In the genomic region with DNA sequence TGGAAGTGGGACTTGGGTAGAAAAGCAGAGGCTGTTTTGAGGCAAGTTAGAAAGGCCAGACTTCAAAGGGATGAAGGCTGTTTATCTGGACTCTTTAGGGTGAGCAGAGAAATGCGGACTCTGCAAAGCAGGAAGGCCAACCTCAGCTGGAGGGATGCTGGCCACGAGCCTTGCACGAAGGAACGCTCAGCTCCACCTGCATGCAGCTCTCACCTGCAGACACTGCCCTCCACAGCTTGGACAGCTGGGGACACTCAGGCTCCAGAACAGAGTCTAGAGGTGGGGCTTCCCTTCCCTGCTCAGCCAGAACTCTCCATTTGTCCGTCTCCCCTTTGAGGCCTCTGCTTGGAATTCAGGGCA, we compare ENCODE assay signal across 14 cellular contexts.
DNase-seq lines count a peak whose midpoint lies in the region; ATAC-seq, FAIRE-seq and TF ChIP-seq lines count a peak whose summit lies in the region.
"Had no signal": no experiment of that assay in that cellular context is flagged by ENCODE, and none has a peak within 500 bp of the region (broad histone marks: within the 10 kb centered on the region; RNA-seq: fewer than 3 reads in every experiment).

No MANE protein-coding gene starts in this region.

- H3K79me2 ChIP-seq in astrocyte (ENCODE audit: insufficient read depth, low read length): no peaks in the 10 kb centered on the region
- H3K79me2 ChIP-seq in osteoblast (ENCODE audit: insufficient read depth, low read length): no peaks in the 10 kb centered on the region

- H3K9me3 ChIP-seq in astrocyte (ENCODE audit: insufficient read depth, low read depth, low read length) (no peaks in the 10 kb centered on the region), osteoblast (ENCODE audit: low read depth, low read length) (no peaks in the 10 kb centered on the region), WERI-Rb-1 (ENCODE audit: severe bottlenecking) (no peaks in the 10 kb centered on the region)

- H3K27me3 Mint-ChIP-seq in astrocyte (ENCODE audit: low read depth, unreplicated experiment): peaks cover 8% of the 10 kb centered on the region
- H3K27me3 Mint-ChIP-seq: activated naive CD8-positive, alpha-beta T cell treated with anti-CD3 and anti-CD28 coated beads, Interleukin-2, amount 10 ng/mL, durations not matched to agents 7 days and 5 days had no signal

- H3K27ac Mint-ChIP-seq in astrocyte (ENCODE audit: unreplicated experiment): no peak overlapping the region
- H3K27ac Mint-ChIP-seq: WTC11 had no signal

- H2AFZ ChIP-seq in astrocyte (ENCODE audit: low read depth, low read length) (no peak overlapping the region), osteoblast (ENCODE audit: low read length) (peak overlapping the region; percentile 81)

- peaks cover 3% of the 10 kb centered on the region for H3K36me3 Mint-ChIP-seq in astrocyte (ENCODE audit: low read depth, unreplicated experiment)
- H3K36me3 Mint-ChIP-seq: WTC11 had no signal

- H3K36me3 ChIP-seq in astrocyte (ENCODE audit: insufficient read depth, low read length) (no peaks in the 10 kb centered on the region), osteoblast (ENCODE audit: insufficient read depth, low read length) (no peaks in the 10 kb centered on the region), WERI-Rb-1 (no peaks in the 10 kb centered on the region)

- no peaks in the 10 kb centered on the region for H3K27me3 ChIP-seq in astrocyte (ENCODE audit: insufficient read depth, low read length)
- H3K27me3 ChIP-seq in osteoblast (ENCODE audit: insufficient read depth, low read length): no peaks in the 10 kb centered on the region
- peaks cover 18% of the 10 kb centered on the region for H3K27me3 ChIP-seq in WERI-Rb-1 (ENCODE audit: insufficient read depth, low read depth, severe bottlenecking)

- no peak for FAIRE-seq in astrocyte (lab: Jason Lieb, UNC)
- FAIRE-seq: frontal cortex, GM12892 had no signal

- no peak for TF ChIP-seq CTCF in NB4 (IDR thresholded peaks at IDR 0.05; ENCODE audit: low read depth, low read length)
- TF ChIP-seq CTCF in astrocyte (IDR thresholded peaks at IDR 0.05; ENCODE audit: insufficient read depth, low read depth, low read length): no peak
- TF ChIP-seq CTCF in osteoblast (IDR thresholded peaks at IDR 0.05; ENCODE audit: extremely low read depth, low read depth, low read length): no peak
- no peak for TF ChIP-seq CTCF in WERI-Rb-1 (IDR thresholded peaks at IDR 0.05; ENCODE audit: low read depth, low read length)

- DNase-seq in NCI-H1417 (lab: John Stamatoyannopoulos, UW): peak in 2 of 3 experiments; percentile 66 to 79
- DNase-seq in NCI-H1417 treated with DMSO at 0.1 percent for 48 hours (lab: John Stamatoyannopoulos, UW): no peak
- DNase-seq in NB4 (ENCODE audit: low read depth): no peak
- no peak for DNase-seq in astrocyte (ENCODE audit: low read depth)
- no peak for DNase-seq in osteoblast (ENCODE audit: insufficient read length, low spot score, missing footprints)
- DNase-seq in WERI-Rb-1: no peak
- no peak for DNase-seq in globus pallidus (ENCODE audit: low spot score)
- DNase-seq: 8988T, DMS 273 treated with DMSO at 0.1 percent for 48 hours had no signal

- H3K4me1 Mint-ChIP-seq in astrocyte (ENCODE audit: low read depth, unreplicated experiment): peaks cover 44% of the 10 kb centered on the region

- H3K27ac ChIP-seq in astrocyte (ENCODE audit: low read depth, low read length) (peak overlapping the region; percentile 44), osteoblast (ENCODE audit: low read depth, low read length) (peak overlapping the region; percentile 62), WERI-Rb-1 (no peak overlapping the region)

- TF ChIP-seq POLR2A in NB4 (IDR thresholded peaks at IDR 0.05; ENCODE audit: extremely low read depth, insufficient read length): no peak

- H3K4me1 ChIP-seq in astrocyte (ENCODE audit: insufficient read depth, low read length): peaks cover 48% of the 10 kb centered on the region
- H3K4me1 ChIP-seq in osteoblast (ENCODE audit: insufficient read depth, low read length): peaks cover 44% of the 10 kb centered on the region

- no peak for ATAC-seq in GM19463 (IDR thresholded peaks at IDR 0.05; ENCODE audit: unreplicated experiment)
- ATAC-seq: WTC11 had no signal

- no peak overlapping the region for H3K4me3 Mint-ChIP-seq in astrocyte (ENCODE audit: unreplicated experiment)
- H3K4me3 Mint-ChIP-seq: WTC11 had no signal

- peak overlapping the region; percentile 39 for H3K4me3 ChIP-seq in NB4 (ENCODE audit: low read depth, low read length)
- no peak overlapping the region for H3K4me3 ChIP-seq in astrocyte (ENCODE audit: insufficient read depth, low read depth, low read length)
- H3K4me3 ChIP-seq in osteoblast (ENCODE audit: insufficient read depth, low read length): no peak overlapping the region
- no peak overlapping the region for H3K4me3 ChIP-seq in WERI-Rb-1 (ENCODE audit: low read depth, low read length)

- H3K9ac ChIP-seq in astrocyte (ENCODE audit: low read length): no peak overlapping the region

- H3K9me3 Mint-ChIP-seq in astrocyte (ENCODE audit: unreplicated experiment): peaks cover 2% of the 10 kb centered on the region
- H3K9me3 Mint-ChIP-seq: activated naive CD8-positive, alpha-beta T cell treated with anti-CD3 and anti-CD28 coated beads, Interleukin-2, amount 10 ng/mL, durations not matched to agents 7 days and 5 days; WTC11 had no signal

- H4K20me1 ChIP-seq in astrocyte (ENCODE audit: insufficient read depth, low read length) (no peaks in the 10 kb centered on the region), osteoblast (ENCODE audit: insufficient read depth, low read length) (no peaks in the 10 kb centered on the region)

- H3K4me2 ChIP-seq in astrocyte (ENCODE audit: low read length) (peak overlapping the region; percentile 49), osteoblast (ENCODE audit: insufficient read depth, low read length) (no peak overlapping the region)

Comparison
In these comparisons a context has a peak if more than half of its experiments do, and no peak if none do; other contexts are left out.
1. DNase-seq: peak in NCI-H1417 (2 of 3); none in NCI-H1417 treated with DMSO at 0.1 percent for 48 hours (single experiment), NB4 (single experiment), astrocyte (single experiment), osteoblast (single experiment), WERI-Rb-1 (single experiment) and globus pallidus (single experiment).